Comparison of ENCODE assay signal across 14 cellular contexts in genomic region chr20:34546751-34547181, GRCh38. TPM values are rescaled to one million over a fixed set of nuclear protein-coding genes. Genes with fewer than 3 reads are reported as not detected.
DNase-seq lines count a peak whose midpoint lies in the region; ATAC-seq, FAIRE-seq and TF ChIP-seq lines count a peak whose summit lies in the region.
"Had no signal": no experiment of that assay in that cellular context is flagged by ENCODE, and none has a peak within 500 bp of the region (broad histone marks: within the 10 kb centered on the region; RNA-seq: fewer than 3 reads in every experiment).

No MANE protein-coding gene starts in this region.

- FAIRE-seq in RCC 7860 (lab: Jason Lieb, UNC): no peak
- FAIRE-seq: bronchial epithelial cell had no signal

- peak overlapping the region; percentile 14 for H3K27ac Mint-ChIP-seq in progenitor cell of endocrine pancreas
- H3K27ac Mint-ChIP-seq: activated CD8-positive, alpha-beta T cell treated with anti-CD3 and anti-CD28 coated beads for 36 hours had no signal

- peak overlapping the region; percentile 33 for H3K4me3 Mint-ChIP-seq in progenitor cell of endocrine pancreas (ENCODE audit: low read depth)
- H3K4me3 Mint-ChIP-seq: activated CD8-positive, alpha-beta T cell treated with anti-CD3 and anti-CD28 coated beads for 36 hours; CD8-positive, alpha-beta memory T cell had no signal

- no peaks in the 10 kb centered on the region for H3K9me3 Mint-ChIP-seq in progenitor cell of endocrine pancreas (ENCODE audit: low read depth)
- H3K9me3 Mint-ChIP-seq: activated CD8-positive, alpha-beta T cell treated with anti-CD3 and anti-CD28 coated beads for 36 hours; CD8-positive, alpha-beta memory T cell had no signal

- H3K4me1 Mint-ChIP-seq in progenitor cell of endocrine pancreas (ENCODE audit: low read depth): peaks cover 30% of the 10 kb centered on the region

- H3K27me3 Mint-ChIP-seq in progenitor cell of endocrine pancreas: peaks cover 11% of the 10 kb centered on the region

- TF ChIP-seq CTCF in progenitor cell of endocrine pancreas (IDR thresholded peaks at IDR 0.05; ENCODE audit: unreplicated experiment): no peak

- peaks cover 2% of the 10 kb centered on the region for H3K36me3 Mint-ChIP-seq in progenitor cell of endocrine pancreas (ENCODE audit: insufficient read depth)

- no peak for ATAC-seq in GM19023 (IDR thresholded peaks at IDR 0.05; ENCODE audit: unreplicated experiment)
- no peak for ATAC-seq in HG02678 (IDR thresholded peaks at IDR 0.05; ENCODE audit: unreplicated experiment)
- ATAC-seq: activated CD8-positive, alpha-beta T cell treated with anti-CD3 and anti-CD28 coated beads for 36 hours had no signal

- DNase-seq in NCI-H1694 treated with DMSO at 0.1 percent for 48 hours (lab: John Stamatoyannopoulos, UW) (peak; percentile 4), NCI-H1694 (lab: John Stamatoyannopoulos, UW) (no peak), NCI-H2107 (lab: John Stamatoyannopoulos, UW) (peak; percentile 57), SHP77 (lab: John Stamatoyannopoulos, UW) (peak; percentile 66 to 70), progenitor cell of endocrine pancreas (ENCODE audit: low spot score, unreplicated experiment) (no peak), RCC 7860 (ENCODE audit: low spot score) (no peak)
- DNase-seq: 8988T; activated CD8-positive, alpha-beta T cell treated with anti-CD3 and anti-CD28 coated beads for 36 hours; activated gamma-delta T cell treated with Interleukin-2 at 50 U/mL for 16 hours; CD8-positive, alpha-beta memory T cell; nucleus accumbens had no signal

RNA-seq across cellular contexts. Expression of gene MAP1LC3A, which starts 11.8 kb away (rescaled TPM):
- total RNA-seq in progenitor cell of endocrine pancreas: 43.8 and 52.8 TPM in 2 replicates

RNA-seq across cellular contexts. Expression of gene DYNLRB1, which starts 30.5 kb away (rescaled TPM):
- 185 and 208 TPM in 2 replicates for total RNA-seq in progenitor cell of endocrine pancreas

Comparison
In these comparisons a context has a peak if more than half of its experiments do, and no peak if none do; other contexts are left out.
1. DNase-seq: peak in NCI-H1694 treated with DMSO at 0.1 percent for 48 hours (single experiment), NCI-H2107 (single experiment) and SHP77 (2 of 2); none in NCI-H1694 (single experiment), progenitor cell of endocrine pancreas (single experiment) and RCC 7860 (single experiment).